ENCODE assay signal across 12 cellular contexts in the genomic region with DNA sequence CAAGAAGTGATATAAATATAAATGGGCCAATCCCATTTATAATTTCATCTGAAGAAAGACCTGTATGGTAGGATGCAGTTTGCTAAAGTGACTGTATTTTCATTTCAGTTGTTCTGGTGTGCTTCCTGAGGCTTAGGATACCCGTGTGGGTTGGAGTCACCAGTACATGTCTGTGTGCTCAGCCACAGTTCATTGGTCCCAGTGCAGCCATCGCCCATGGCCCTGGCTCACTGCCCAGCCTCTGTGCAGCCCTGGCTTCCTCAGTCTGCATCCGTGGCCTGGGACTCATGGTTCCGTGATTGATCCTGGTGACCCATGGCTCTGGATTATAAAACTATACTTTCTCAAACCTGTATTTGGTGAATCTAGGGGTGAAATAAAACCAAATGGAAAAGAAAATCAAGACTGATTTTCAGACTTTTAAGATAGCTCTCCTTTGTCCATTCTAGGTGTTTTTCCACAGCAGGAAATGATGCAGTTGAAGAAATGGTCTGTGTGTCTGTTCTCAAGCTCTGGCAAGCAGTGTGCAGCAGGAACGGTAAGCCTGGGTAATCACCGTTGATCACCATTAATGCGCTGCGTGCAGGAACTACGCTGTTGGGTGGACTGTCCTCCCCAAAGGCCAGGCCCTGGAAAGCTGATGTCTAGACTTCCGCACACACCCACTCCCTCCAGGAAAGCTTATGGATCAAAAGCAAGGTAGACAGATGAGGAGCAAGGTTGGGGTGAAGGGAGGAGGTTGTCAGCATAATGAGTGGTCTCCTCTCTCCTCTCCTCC. TPM values are rescaled to one million over a fixed set of nuclear protein-coding genes. Genes with fewer than 3 reads are reported as not detected.
"Had no signal": no experiment of that assay in that cellular context is flagged by ENCODE, and none has a peak within 500 bp of the region (broad histone marks: within the 10 kb centered on the region; RNA-seq: fewer than 3 reads in every experiment).

No MANE protein-coding gene starts in this region.

- H3K4me1 ChIP-seq: suprapubic skin had no signal

- H3K27me3 ChIP-seq: hepatocyte, suprapubic skin had no signal

- ATAC-seq: activated T-cell treated with anti-CD3 and anti-CD28 coated beads, Interleukin-2, amount 50 U/mL, for 4 hours; sciatic nerve had no signal

- H3K27ac ChIP-seq: hepatocyte, suprapubic skin had no signal

- H3K4me3 ChIP-seq: hepatocyte, suprapubic skin had no signal

- DNase-seq: activated CD4-positive, alpha-beta memory T cell treated with anti-CD3 and anti-CD28 coated beads, Interleukin-2, amount 10 ng/mL, durations not matched to agents 7 days and 5 days; activated CD4-positive, alpha-beta T cell treated with anti-CD3 and anti-CD28 coated beads for 4 hours; activated effector memory CD4-positive, alpha-beta T cell treated with Interleukin-2 at 50 U/mL for 16 hours; activated naive CD4-positive, alpha-beta T cell treated with anti-CD3 and anti-CD28 coated beads, Interleukin-2, amount 50 U/mL, for 16 hours; activated T-cell treated with anti-CD3 and anti-CD28 coated beads, Interleukin-2, amount 50 U/mL, for 4 hours; erythroblast; kidney; nucleus accumbens had no signal

- H3K9me3 ChIP-seq: suprapubic skin had no signal

RNA-seq across cellular contexts. Expression of a gene that starts 46.0 kb away (rescaled TPM):
- total RNA-seq: activated CD4-positive, alpha-beta memory T cell treated with anti-CD3 and anti-CD28 coated beads, Interleukin-2, amount 10 ng/mL, durations not matched to agents 7 days and 5 days; astrocyte had no signal
